In the genomic region with DNA sequence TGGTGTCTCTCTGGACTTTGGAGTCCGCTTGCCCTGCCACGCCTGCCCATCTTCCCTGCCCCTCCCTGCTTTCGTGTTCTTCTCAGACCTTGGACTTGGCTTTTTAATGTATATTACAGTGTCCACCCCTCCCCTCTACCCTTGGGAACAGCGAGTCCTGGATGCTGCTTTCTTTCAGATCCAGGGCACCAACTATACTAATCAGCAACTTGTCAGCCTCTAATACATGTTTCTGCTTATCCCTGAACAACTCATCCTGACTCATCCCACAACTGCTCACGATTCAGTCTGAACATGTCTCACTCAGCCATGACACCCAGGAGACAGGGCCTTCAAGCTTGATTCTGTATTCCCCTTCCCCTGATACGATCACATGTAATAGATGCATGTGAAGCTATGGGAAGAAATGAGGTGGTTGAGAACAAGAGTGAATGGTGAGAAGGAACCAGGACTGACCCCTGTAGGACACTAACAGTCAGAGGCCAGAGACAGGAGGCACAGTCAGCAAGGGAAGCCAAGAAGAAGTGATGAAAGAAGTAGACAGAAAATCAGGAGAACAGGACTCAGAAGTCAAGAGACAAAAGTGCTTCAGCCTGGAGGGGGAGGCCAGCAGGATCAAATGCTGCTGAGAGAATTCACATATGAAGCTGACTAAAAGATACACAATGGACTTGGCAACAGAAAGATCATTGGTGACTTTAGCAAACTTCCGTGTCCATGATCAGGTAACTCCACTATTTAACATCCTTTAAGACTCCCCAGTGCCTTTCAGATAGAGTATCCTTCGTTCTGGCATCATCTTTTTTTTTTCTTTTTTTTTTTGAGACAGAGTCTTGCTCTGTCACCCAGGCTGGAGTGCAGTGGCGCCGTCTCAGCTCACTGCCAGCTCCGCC, we compare ENCODE assay signal across 9 cellular contexts. TPM values are rescaled to one million over a fixed set of nuclear protein-coding genes. Genes with fewer than 3 reads are reported as not detected.
DNase-seq lines count a peak whose midpoint lies in the region; ATAC-seq and TF ChIP-seq lines count a peak whose summit lies in the region.
"Had no signal": no experiment of that assay in that cellular context is flagged by ENCODE, and none has a peak within 500 bp of the region (broad histone marks: within the 10 kb centered on the region; RNA-seq: fewer than 3 reads in every experiment).

No MANE protein-coding gene starts in this region.

- ATAC-seq in activated CD8-positive, alpha-beta T cell treated with anti-CD3 and anti-CD28 coated beads for 36 hours, result peak; percentile 55
- ATAC-seq in activated CD8-positive, alpha-beta T cell treated with anti-CD3 and anti-CD28 coated beads, Interleukin-2, amount 10 ng/mL, durations not matched to agents 7 days and 5 days, result no peak
- no peak for ATAC-seq in GM18858 (IDR thresholded peaks at IDR 0.05; ENCODE audit: unreplicated experiment)

- H3K4me3 Mint-ChIP-seq in activated CD8-positive, alpha-beta T cell treated with anti-CD3 and anti-CD28 coated beads for 36 hours, result no peak overlapping the region
- H3K4me3 Mint-ChIP-seq in activated CD8-positive, alpha-beta T cell treated with anti-CD3 and anti-CD28 coated beads, Interleukin-2, amount 10 ng/mL, durations not matched to agents 7 days and 5 days, result no peak overlapping the region
- H3K4me3 Mint-ChIP-seq: CD4-positive, alpha-beta memory T cell had no signal

- no peaks in the 10 kb centered on the region for H3K36me3 Mint-ChIP-seq in activated CD8-positive, alpha-beta T cell treated with anti-CD3 and anti-CD28 coated beads for 36 hours (ENCODE audit: low read depth)
- H3K36me3 Mint-ChIP-seq in activated CD8-positive, alpha-beta T cell treated with anti-CD3 and anti-CD28 coated beads, Interleukin-2, amount 10 ng/mL, durations not matched to agents 7 days and 5 days (ENCODE audit: low read depth), result no peaks in the 10 kb centered on the region
- H3K36me3 Mint-ChIP-seq: CD4-positive, alpha-beta memory T cell had no signal

- no peaks in the 10 kb centered on the region for H3K9me3 Mint-ChIP-seq in activated CD8-positive, alpha-beta T cell treated with anti-CD3 and anti-CD28 coated beads for 36 hours
- H3K9me3 Mint-ChIP-seq in activated CD8-positive, alpha-beta T cell treated with anti-CD3 and anti-CD28 coated beads, Interleukin-2, amount 10 ng/mL, durations not matched to agents 7 days and 5 days (ENCODE audit: insufficient read depth), result no peaks in the 10 kb centered on the region
- H3K9me3 Mint-ChIP-seq: CD4-positive, alpha-beta memory T cell had no signal

- CTCF ChIA-PET in activated CD8-positive, alpha-beta T cell treated with anti-CD3 and anti-CD28 coated beads for 36 hours (lab: Charles Lee), result interaction anchor here (0.6 to 3.6 kb wide), 12 partner anchors 9 to 105 kb away, joined by 3 to 51 read pairs (median 6); a partner anchor contains a TSS
- CTCF ChIA-PET in activated CD8-positive, alpha-beta T cell treated with anti-CD3 and anti-CD28 coated beads, Interleukin-2, amount 10 ng/mL, durations not matched to agents 7 days and 5 days (lab: Charles Lee), result interaction anchor here (0.8 to 5.0 kb wide), 16 partner anchors 9 to 150 kb away, joined by 3 to 58 read pairs (median 6); a partner anchor contains a TSS

- DNase-seq in activated CD8-positive, alpha-beta T cell treated with anti-CD3 and anti-CD28 coated beads for 36 hours, result no peak
- DNase-seq in activated CD8-positive, alpha-beta T cell treated with anti-CD3 and anti-CD28 coated beads, Interleukin-2, amount 10 ng/mL, durations not matched to agents 7 days and 5 days, result no peak
- peak; percentile 61 for DNase-seq in LoVo (ENCODE audit: low spot score)
- peak; percentile 47 for DNase-seq in dermis blood vessel endothelial cell
- peak; percentile 40 for DNase-seq in stimulated activated CD8-positive, alpha-beta memory T cell treated with anti-CD3 and anti-CD28 coated beads, Interleukin-4, amount 100 ng/mL, for 48 hours
- no peak for DNase-seq in NCI-H1048 (lab: John Stamatoyannopoulos, UW)
- no peak for DNase-seq in putamen (ENCODE audit: low spot score)
- DNase-seq: CD4-positive, alpha-beta memory T cell had no signal

- intact Hi-C loops in activated CD8-positive, alpha-beta T cell treated with anti-CD3 and anti-CD28 coated beads for 36 hours (cut with micrococcal nuclease), result no loop called here

- H3K27ac Mint-ChIP-seq in activated CD8-positive, alpha-beta T cell treated with anti-CD3 and anti-CD28 coated beads for 36 hours, result no peak overlapping the region
- H3K27ac Mint-ChIP-seq in activated CD8-positive, alpha-beta T cell treated with anti-CD3 and anti-CD28 coated beads, Interleukin-2, amount 10 ng/mL, durations not matched to agents 7 days and 5 days, result no peak overlapping the region

- POLR2A ChIA-PET in activated CD8-positive, alpha-beta T cell treated with anti-CD3 and anti-CD28 coated beads for 36 hours (lab: Charles Lee), result interaction anchor here (0.8 to 1.4 kb wide), 2 partner anchors 31 to 105 kb away, joined by 3 to 5 read pairs; a partner anchor contains a TSS
- POLR2A ChIA-PET in activated CD8-positive, alpha-beta T cell treated with anti-CD3 and anti-CD28 coated beads, Interleukin-2, amount 10 ng/mL, durations not matched to agents 7 days and 5 days (lab: Charles Lee), result no interaction called here

- TF ChIP-seq CTCF in activated CD8-positive, alpha-beta T cell treated with anti-CD3 and anti-CD28 coated beads for 36 hours (IDR thresholded peaks at IDR 0.05), result no peak

- H3K4me1 Mint-ChIP-seq in activated CD8-positive, alpha-beta T cell treated with anti-CD3 and anti-CD28 coated beads for 36 hours (ENCODE audit: low read depth), result peaks cover 5% of the 10 kb centered on the region
- peaks cover 12% of the 10 kb centered on the region for H3K4me1 Mint-ChIP-seq in activated CD8-positive, alpha-beta T cell treated with anti-CD3 and anti-CD28 coated beads, Interleukin-2, amount 10 ng/mL, durations not matched to agents 7 days and 5 days (ENCODE audit: low read depth)

- H3K27me3 Mint-ChIP-seq in activated CD8-positive, alpha-beta T cell treated with anti-CD3 and anti-CD28 coated beads for 36 hours, result no peaks in the 10 kb centered on the region
- no peaks in the 10 kb centered on the region for H3K27me3 Mint-ChIP-seq in activated CD8-positive, alpha-beta T cell treated with anti-CD3 and anti-CD28 coated beads, Interleukin-2, amount 10 ng/mL, durations not matched to agents 7 days and 5 days (ENCODE audit: low read depth)
- H3K27me3 Mint-ChIP-seq: CD4-positive, alpha-beta memory T cell had no signal

RNA-seq across cellular contexts. Expression of a gene that starts 35.4 kb away (rescaled TPM):
- not detected for total RNA-seq in activated CD8-positive, alpha-beta T cell treated with anti-CD3 and anti-CD28 coated beads for 36 hours
- under 1 TPM in 1 of 2 experiments, not detected in 1; 0.26 TPM for total RNA-seq in activated CD8-positive, alpha-beta T cell treated with anti-CD3 and anti-CD28 coated beads, Interleukin-2, amount 10 ng/mL, durations not matched to agents 7 days and 5 days
- total RNA-seq in dermis blood vessel endothelial cell, result 0.51 and 1.7 TPM in 2 replicates

RNA-seq across cellular contexts. Expression of a gene that starts 58.1 kb away (rescaled TPM):
- total RNA-seq in activated CD8-positive, alpha-beta T cell treated with anti-CD3 and anti-CD28 coated beads for 36 hours, result 10 to 100 TPM; 40.5 to 42.2 TPM
- total RNA-seq in activated CD8-positive, alpha-beta T cell treated with anti-CD3 and anti-CD28 coated beads, Interleukin-2, amount 10 ng/mL, durations not matched to agents 7 days and 5 days, result 10 to 100 TPM; 26.5 to 31.8 TPM
- 41.5 and 59.5 TPM in 2 replicates for total RNA-seq in dermis blood vessel endothelial cell

Comparison
In these comparisons a context has a peak if more than half of its experiments do, and no peak if none do; other contexts are left out.
1. DNase-seq: peak in LoVo (single experiment), dermis blood vessel endothelial cell (single experiment) and stimulated activated CD8-positive, alpha-beta memory T cell treated with anti-CD3 and anti-CD28 coated beads, Interleukin-4, amount 100 ng/mL, for 48 hours (single experiment); none in activated CD8-positive, alpha-beta T cell treated with anti-CD3 and anti-CD28 coated beads for 36 hours (single experiment), activated CD8-positive, alpha-beta T cell treated with anti-CD3 and anti-CD28 coated beads, Interleukin-2, amount 10 ng/mL, durations not matched to agents 7 days and 5 days (single experiment), NCI-H1048 (single experiment) and putamen (single experiment).